8 cellular contexts compared by ENCODE assay signal in genomic region chr3:25661694-25662455, GRCh38. TPM values are rescaled to one million over a fixed set of nuclear protein-coding genes. Genes with fewer than 3 reads are reported as not detected.
DNase-seq lines count a peak whose midpoint lies in the region; ATAC-seq, FAIRE-seq and TF ChIP-seq lines count a peak whose summit lies in the region.

No MANE protein-coding gene starts in this region.

- peak overlapping the region; percentile 49 for H3K4me3 Mint-ChIP-seq in T-helper 1 cell treated with Interleukin-12 subunit alpha and Interleukin-12 subunit beta and Interleukin-4 antibody, amounts not matched to agents 30 μg/mL and 1 μg/mL, for 36 hours

- TF ChIP-seq POLR2A in esophagus squamous epithelium (IDR thresholded peaks at IDR 0.05): no peak

- H3K27ac ChIP-seq in esophagus squamous epithelium: peak overlapping the region in 2 of 4 donors; percentile 98 to 99
- no peak overlapping the region for H3K27ac ChIP-seq in small intestine (ENCODE audit: low read depth in 1 of 2, low read length in 1 of 2)

- no peaks in the 10 kb centered on the region for H3K9me3 ChIP-seq in esophagus squamous epithelium
- H3K9me3 ChIP-seq in small intestine (ENCODE audit: control insufficient read depth, low read depth): no peaks in the 10 kb centered on the region

- intact Hi-C loops in esophagus squamous epithelium (cut with DNase I): loop anchor here (5.0 kb wide), 1 partner anchor 120 kb away; the partner anchor contains the start of gene NGLY1

- H3K9me3 Mint-ChIP-seq in T-helper 1 cell treated with Interleukin-12 subunit alpha and Interleukin-12 subunit beta and Interleukin-4 antibody, amounts not matched to agents 30 μg/mL and 1 μg/mL, for 36 hours: no peaks in the 10 kb centered on the region

- H3K4me1 ChIP-seq in esophagus squamous epithelium (peaks cover 18 to 69% (median 19%) of the 10 kb centered on the region in 3 donors), small intestine (ENCODE audit: control insufficient read depth in 2 of 2, insufficient read depth in 1 of 2, low read depth in 1 of 2, low read length in 1 of 2) (peaks cover 2 to 9% of the 10 kb centered on the region in 2 donors)

- H3K27me3 ChIP-seq in esophagus squamous epithelium (no peaks in the 10 kb centered on the region), small intestine (ENCODE audit: control insufficient read depth in 2 of 2, insufficient read depth in 2 of 2, low read length in 2 of 2) (no peaks in the 10 kb centered on the region)

- FAIRE-seq in small intestine (lab: Jason Lieb, UNC): no peak
- no peak for FAIRE-seq in urothelium cell line (lab: Jason Lieb, UNC)

- peak overlapping the region in 3 of 4 donors; percentile 81 to 95 (median 91) for H3K4me3 ChIP-seq in esophagus squamous epithelium
- no peak overlapping the region for H3K4me3 ChIP-seq in small intestine (ENCODE audit: low read depth in 1 of 2, low read length in 2 of 2)

- no peaks in the 10 kb centered on the region for H3K36me3 ChIP-seq in esophagus squamous epithelium
- no peaks in the 10 kb centered on the region for H3K36me3 ChIP-seq in small intestine (ENCODE audit: control insufficient read depth in 2 of 2, insufficient read depth in 2 of 2, low read length in 2 of 2)

- ATAC-seq in GM18517 (IDR thresholded peaks at IDR 0.05; ENCODE audit: unreplicated experiment): no peak

- 15 to 16% methylated on average over 4 of the region's 4 CpGs for WGBS in esophagus squamous epithelium, 2 donors
- whole genome bisulfite sequencing in small intestine, 3 donors: 7 to 25% (median 21%) methylated on average over 4 of the region's 4 CpGs

- peaks cover 47% of the 10 kb centered on the region for H3K4me1 Mint-ChIP-seq in T-helper 1 cell treated with Interleukin-12 subunit alpha and Interleukin-12 subunit beta and Interleukin-4 antibody, amounts not matched to agents 30 μg/mL and 1 μg/mL, for 36 hours (ENCODE audit: low read depth)

- TF ChIP-seq CTCF in esophagus squamous epithelium (IDR thresholded peaks at IDR 0.05): no peak

- no peak for DNase-seq in T-helper 1 cell
- DNase-seq in OCI-M1 (lab: John Stamatoyannopoulos, UW): peak; percentile 23
- DNase-seq in esophagus squamous epithelium (lab: John Stamatoyannopoulos, UW): no peak
- DNase-seq in small intestine: peak; percentile 67
- no peak for DNase-seq in NCI-H187 treated with DMSO at 0.1 percent for 48 hours (lab: John Stamatoyannopoulos, UW)
- no peak for DNase-seq in urothelium cell line (ENCODE audit: low spot score)

- H3K27me3 Mint-ChIP-seq in T-helper 1 cell treated with Interleukin-12 subunit alpha and Interleukin-12 subunit beta and Interleukin-4 antibody, amounts not matched to agents 30 μg/mL and 1 μg/mL, for 36 hours (ENCODE audit: low read depth): peaks cover 2% of the 10 kb centered on the region

- H3K27ac Mint-ChIP-seq in T-helper 1 cell treated with Interleukin-12 subunit alpha and Interleukin-12 subunit beta and Interleukin-4 antibody, amounts not matched to agents 30 μg/mL and 1 μg/mL, for 36 hours: no peak overlapping the region

- H3K36me3 Mint-ChIP-seq in T-helper 1 cell treated with Interleukin-12 subunit alpha and Interleukin-12 subunit beta and Interleukin-4 antibody, amounts not matched to agents 30 μg/mL and 1 μg/mL, for 36 hours (ENCODE audit: low read depth): peaks cover 16% of the 10 kb centered on the region

RNA-seq across cellular contexts. Expression of gene TOP2B, which starts 2.8 kb away (rescaled TPM):
- total RNA-seq in esophagus squamous epithelium: 10 to 100 TPM; 47.6 to 89.8 (median 67.4) TPM
- 10 to 100 TPM; 38.0 to 55.0 (median 39.4) TPM for polyA plus RNA-seq in small intestine

Comparison
In these comparisons a context has a peak if more than half of its experiments do, and no peak if none do; other contexts are left out.
1. DNase-seq: peak in OCI-M1 (single experiment) and small intestine (single experiment); none in T-helper 1 cell (0 of 5), esophagus squamous epithelium (single experiment), NCI-H187 treated with DMSO at 0.1 percent for 48 hours (single experiment) and urothelium cell line (single experiment).
2. H3K4me3 ChIP-seq: peak in esophagus squamous epithelium (3 of 4); none in small intestine (0 of 2).